Comparison of ENCODE assay signal across 8 cellular contexts in the genomic region with DNA sequence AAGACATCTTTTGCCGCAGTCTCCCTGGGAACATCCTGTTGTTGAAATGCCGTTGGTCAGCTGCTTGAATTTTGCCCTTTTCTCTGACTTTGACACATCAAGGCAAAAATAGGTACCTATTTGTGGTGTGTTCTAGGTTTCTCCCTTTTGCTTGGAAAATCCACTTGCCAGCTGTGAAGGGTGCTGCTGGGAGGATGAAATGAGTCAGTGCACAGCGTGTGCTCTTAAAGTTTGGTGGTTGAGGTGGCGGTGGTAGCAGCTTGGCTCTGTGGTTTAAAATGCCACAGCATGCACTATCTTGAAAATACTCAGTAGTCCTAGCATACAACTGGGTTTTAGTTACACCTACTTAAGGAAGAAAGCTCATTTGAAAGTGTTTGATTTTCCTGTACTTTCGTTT.
DNase-seq lines count a peak whose midpoint lies in the region; ATAC-seq, FAIRE-seq and TF ChIP-seq lines count a peak whose summit lies in the region.

No MANE protein-coding gene starts in this region.

- peaks cover 2% of the 10 kb centered on the region in 2 donors for H3K36me3 ChIP-seq in kidney (ENCODE audit: control insufficient read depth in 1 of 2, insufficient read depth in 2 of 2, low read length in 2 of 2)

- no peak for FAIRE-seq in kidney (lab: Jason Lieb, UNC)

- DNase-seq in RKO (ENCODE audit: low spot score) (peak; percentile 22), kidney (no peak), left colon (no peak), midbrain (lab: John Stamatoyannopoulos, UW) (no peak)
- DNase-seq in activated naive CD8-positive, alpha-beta T cell treated with anti-CD3 and anti-CD28 coated beads for 36 hours = peak; percentile 77
- DNase-seq in stimulated activated CD8-positive, alpha-beta memory T cell treated with anti-CD3 and anti-CD28 coated beads, Interleukin-12 subunit alpha, Interleukin-12 subunit beta, amount 100 ng/mL, for 24 hours (ENCODE audit: extremely low read depth) = peak; percentile 39

- H3K27ac ChIP-seq in kidney (ENCODE audit: low read depth in 2 of 2, low read length in 2 of 2) = peak overlapping the region; percentile 83 to 85

- no peaks in the 10 kb centered on the region for H3K27me3 Mint-ChIP-seq in activated naive CD8-positive, alpha-beta T cell treated with anti-CD3 and anti-CD28 coated beads for 36 hours

- peak overlapping the region; percentile 97 for H3K27ac Mint-ChIP-seq in activated naive CD8-positive, alpha-beta T cell treated with anti-CD3 and anti-CD28 coated beads for 36 hours

- no peaks in the 10 kb centered on the region for H3K9me3 ChIP-seq in kidney (ENCODE audit: control insufficient read depth in 1 of 2, low read length in 2 of 2)

- peak overlapping the region; percentile 32 for H3K4me3 Mint-ChIP-seq in activated naive CD8-positive, alpha-beta T cell treated with anti-CD3 and anti-CD28 coated beads for 36 hours

- H3K36me3 Mint-ChIP-seq in activated naive CD8-positive, alpha-beta T cell treated with anti-CD3 and anti-CD28 coated beads for 36 hours = peaks cover 66% of the 10 kb centered on the region

- peak overlapping the region in 1 of 2 donors; percentile 36 for H3K9ac ChIP-seq in kidney (ENCODE audit: low read length in 2 of 2)

- peaks cover 36 to 39% of the 10 kb centered on the region in 2 donors for H3K4me1 ChIP-seq in kidney (ENCODE audit: control insufficient read depth in 1 of 2, insufficient read depth in 1 of 2, low read depth in 1 of 2, low read length in 2 of 2)

- no peak overlapping the region for H3K4me3 ChIP-seq in kidney (ENCODE audit: low read length in 2 of 2)

- intact Hi-C loops in kidney (cut with DNase I) = no loop called here
- intact Hi-C loops in left colon (cut with DNase I, micrococcal nuclease) = no loop called here

- TF ChIP-seq CTCF in kidney (IDR thresholded peaks at IDR 0.05; ENCODE audit: borderline replicate concordance, extremely low read depth, insufficient read depth) = no peak

- peaks cover 6% of the 10 kb centered on the region for H3K9me3 Mint-ChIP-seq in activated naive CD8-positive, alpha-beta T cell treated with anti-CD3 and anti-CD28 coated beads for 36 hours

- H3K4me1 Mint-ChIP-seq in activated naive CD8-positive, alpha-beta T cell treated with anti-CD3 and anti-CD28 coated beads for 36 hours = peaks cover 93% of the 10 kb centered on the region

- ATAC-seq in GM21367 (IDR thresholded peaks at IDR 0.05; ENCODE audit: unreplicated experiment) = peak; percentile 37
- no peak for ATAC-seq in left colon
- ATAC-seq in HG03280 (IDR thresholded peaks at IDR 0.05; ENCODE audit: unreplicated experiment) = no peak

Comparison
In these comparisons a context has a peak if more than half of its experiments do, and no peak if none do; other contexts are left out.
1. DNase-seq: peak in RKO (single experiment), activated naive CD8-positive, alpha-beta T cell treated with anti-CD3 and anti-CD28 coated beads for 36 hours (single experiment) and stimulated activated CD8-positive, alpha-beta memory T cell treated with anti-CD3 and anti-CD28 coated beads, Interleukin-12 subunit alpha, Interleukin-12 subunit beta, amount 100 ng/mL, for 24 hours (single experiment); none in kidney (single experiment), left colon (0 of 2) and midbrain (single experiment).